Comparison of ENCODE assay signal across 16 cellular contexts in genomic region chr9:109857337-109857736, GRCh38.
A peak's percentile ranks its signal among the peaks of the same experiment; 100 is the strongest.
DNase-seq lines count a peak whose midpoint lies in the region; ATAC-seq and TF ChIP-seq lines count a peak whose summit lies in the region.
"Had no signal": no experiment of that assay in that cellular context is flagged by ENCODE, and none has a peak within 500 bp of the region (broad histone marks: within the 10 kb centered on the region; RNA-seq: fewer than 3 reads in every experiment).

No MANE protein-coding gene starts in this region.

- H3K36me3 ChIP-seq in SK-N-MC (ENCODE audit: insufficient read depth, low read length) = no peaks in the 10 kb centered on the region
- H3K36me3 ChIP-seq: BLaER1 had no signal

- no peaks in the 10 kb centered on the region for H3K9me3 ChIP-seq in SK-N-MC (ENCODE audit: low read depth, low read length)
- H3K9me3 ChIP-seq: BLaER1 had no signal

- H3K4me3 ChIP-seq in SK-N-MC (no peak overlapping the region), foreskin fibroblast (ENCODE audit: low read depth in 1 of 2, low read length in 2 of 2) (no peak overlapping the region)
- H3K4me3 ChIP-seq: BLaER1, lung had no signal

- no peak overlapping the region for H3K9ac ChIP-seq in SK-N-MC (ENCODE audit: insufficient read length)
- H3K9ac ChIP-seq: BLaER1, parathyroid adenoma had no signal

- TF ChIP-seq CTCF in foreskin fibroblast (IDR thresholded peaks at IDR 0.05; ENCODE audit: low read depth, low read length) = no peak

- H3K27ac ChIP-seq in SK-N-MC = peak overlapping the region; percentile 36; the same call in 1 of the 2 replicates
- H3K27ac ChIP-seq: BLaER1, parathyroid adenoma had no signal

- DNase-seq in GM03348 (ENCODE audit: low spot score) (peak; percentile 41), SK-N-MC (ENCODE audit: low read depth, low spot score) (no peak), foreskin fibroblast (peak; percentile 11 to 54), superior temporal gyrus (ENCODE audit: extremely low spot score) (peak; percentile 37), NCI-H226 (no peak), hippocampal formation (lab: John Stamatoyannopoulos, UW) (no peak)
- DNase-seq: activated CD4-positive, alpha-beta T cell treated with anti-CD3 and anti-CD28 coated beads, Interleukin-2, amount 50 U/mL, for 4 hours; naive B cell; NCI-H345; stimulated activated naive CD8-positive, alpha-beta T cell treated with anti-CD3 and anti-CD28 coated beads, Interleukin-15, amount 100 ng/mL, for 72 hours; T-cell had no signal

- ATAC-seq in GM21447 (IDR thresholded peaks at IDR 0.05; ENCODE audit: unreplicated experiment) = no peak
- ATAC-seq: HepG2; stimulated activated naive CD8-positive, alpha-beta T cell treated with anti-CD3 and anti-CD28 coated beads, Interleukin-15, amount 100 ng/mL, for 72 hours; T-cell had no signal

Comparison
In these comparisons a context has a peak if more than half of its experiments do, and no peak if none do; other contexts are left out.
1. DNase-seq: peak in GM03348 (single experiment), foreskin fibroblast (2 of 2) and superior temporal gyrus (single experiment); none in SK-N-MC (single experiment), NCI-H226 (single experiment) and hippocampal formation (0 of 2).